Comparison of ENCODE assay signal across 1 cellular context in the genomic region with DNA sequence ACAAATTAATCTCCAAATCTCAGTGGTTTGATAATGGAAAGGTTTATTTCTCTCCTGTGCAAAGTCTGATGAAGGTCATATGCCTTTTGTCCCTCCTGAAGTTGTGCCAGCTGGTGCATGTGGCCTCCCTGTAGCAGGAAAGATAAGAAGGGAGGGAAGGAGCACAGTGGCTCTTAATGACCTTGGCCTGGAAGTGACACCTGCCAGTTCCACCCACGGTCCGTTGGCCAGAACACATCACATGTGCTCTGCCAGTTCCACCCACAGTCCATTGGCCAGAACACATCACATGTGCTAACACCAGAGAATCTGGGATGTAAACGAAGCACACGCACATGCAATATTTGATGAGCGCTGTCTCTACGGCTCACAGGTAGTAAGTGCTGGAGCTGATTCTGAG.
TF ChIP-seq lines count a peak whose summit lies in the region.

No MANE protein-coding gene starts in this region.

TF ChIP-seq in K562, 482 proteins besides CTCF, POLR2A, EP300 and RAD21 (continued from another document and continues in another):
- TF ChIP-seq, protein P1, sequence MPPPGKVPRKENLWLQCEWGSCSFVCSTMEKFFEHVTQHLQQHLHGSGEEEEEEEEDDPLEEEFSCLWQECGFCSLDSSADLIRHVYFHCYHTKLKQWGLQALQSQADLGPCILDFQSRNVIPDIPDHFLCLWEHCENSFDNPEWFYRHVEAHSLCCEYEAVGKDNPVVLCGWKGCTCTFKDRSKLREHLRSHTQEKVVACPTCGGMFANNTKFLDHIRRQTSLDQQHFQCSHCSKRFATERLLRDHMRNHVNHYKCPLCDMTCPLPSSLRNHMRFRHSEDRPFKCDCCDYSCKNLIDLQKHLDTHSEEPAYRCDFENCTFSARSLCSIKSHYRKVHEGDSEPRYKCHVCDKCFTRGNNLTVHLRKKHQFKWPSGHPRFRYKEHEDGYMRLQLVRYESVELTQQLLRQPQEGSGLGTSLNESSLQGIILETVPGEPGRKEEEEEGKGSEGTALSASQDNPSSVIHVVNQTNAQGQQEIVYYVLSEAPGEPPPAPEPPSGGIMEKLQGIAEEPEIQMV (tag; conservative IDR thresholded peaks at IDR 0.05; ENCODE audit: low read depth) = peak; percentile 41; the same call in 1 of the 2 replicates
- TF ChIP-seq ZFP36 (IDR thresholded peaks at IDR 0.05; ENCODE audit: low read depth, low read length, partially characterized antibody) (no peak), RBM25 (IDR thresholded peaks at IDR 0.05; ENCODE audit: low read depth, low read length, severe bottlenecking) (no peak), ZNF766 (CRISPR knock-in tag; conservative IDR thresholded peaks at IDR 0.05) (peak; percentile 86), MCM7 (IDR thresholded peaks at IDR 0.05) (no peak), ZNF217 (CRISPR knock-in tag; IDR thresholded peaks at IDR 0.05) (no peak), SPI1 (IDR thresholded peaks at IDR 0.05; ENCODE audit: borderline replicate concordance, low read depth, low read length) (no peak), TFAP4 (CRISPR knock-in tag; IDR thresholded peaks at IDR 0.05; ENCODE audit: borderline replicate concordance) (0 out of 2 replicates have a peak, but pooled peaks have one; percentile 30), ZZZ3 (IDR thresholded peaks at IDR 0.05) (no peak), ARID4B (CRISPR knock-in tag; IDR thresholded peaks at IDR 0.05) (no peak), BRF1 (IDR thresholded peaks at IDR 0.05; ENCODE audit: borderline replicate concordance, extremely low read depth, insufficient read length) (no peak), CBX5 (IDR thresholded peaks at IDR 0.05; ENCODE audit: borderline replicate concordance, low read depth) (no peak), ARID1B (IDR thresholded peaks at IDR 0.05) (peak; percentile 29; the same call in 1 of the 2 replicates), ZNF174 (CRISPR knock-in tag; IDR thresholded peaks at IDR 0.05) (no peak), FOXO4 (CRISPR knock-in tag; IDR thresholded peaks at IDR 0.05) (no peak), L3MBTL2 (IDR thresholded peaks at IDR 0.05) (peak; percentile 89), ELF1 (tag; IDR thresholded peaks at IDR 0.05) (no peak), EGR1 (conservative IDR thresholded peaks at IDR 0.05) (peak; percentile 51; the same call in 1 of the 2 replicates), C11orf30 (IDR thresholded peaks at IDR 0.05; ENCODE audit: low read depth) (no peak), NCOR1 (IDR thresholded peaks at IDR 0.05) (peak; percentile 28; the same call in 1 of the 2 replicates), TEAD4 (IDR thresholded peaks at IDR 0.05; ENCODE audit: low read length) (peak; percentile 58; the same call in 1 of the 2 replicates), TEAD4 (CRISPR knock-in tag; IDR thresholded peaks at IDR 0.05; ENCODE audit: borderline replicate concordance) (no peak), POLR2AphosphoS5 (IDR thresholded peaks at IDR 0.05; ENCODE audit: control insufficient read depth, insufficient read depth, low read depth, low read length) (peak; percentile 33; the same call in 1 of the 2 replicates), CBFA2T3 (IDR thresholded peaks at IDR 0.05) (peak; percentile 78), CEBPZ (IDR thresholded peaks at IDR 0.05; ENCODE audit: borderline replicate concordance, low read depth, low read length) (no peak), TSHZ1 (CRISPR knock-in tag; IDR thresholded peaks at IDR 0.05) (no peak), MXI1 (IDR thresholded peaks at IDR 0.05; ENCODE audit: low read depth, low read length) (no peak), SUPT5H (IDR thresholded peaks at IDR 0.05) (no peak), NFIX (CRISPR knock-in tag; IDR thresholded peaks at IDR 0.05; ENCODE audit: low read depth) (no peak), ERF (CRISPR knock-in tag; IDR thresholded peaks at IDR 0.05) (no peak), TARDBP (IDR thresholded peaks at IDR 0.05) (no peak), SP2 (IDR thresholded peaks at IDR 0.05; ENCODE audit: extremely low read depth, low read depth, low read length, poor library complexity, severe bottlenecking) (no peak), SRSF3 (IDR thresholded peaks at IDR 0.05; ENCODE audit: insufficient read depth, low read length) (no peak), PRMT5 (CRISPR knock-in tag; IDR thresholded peaks at IDR 0.05) (no peak), NR3C1 (CRISPR knock-in tag; IDR thresholded peaks at IDR 0.05) (no peak), ATF6 (CRISPR knock-in tag; IDR thresholded peaks at IDR 0.05) (no peak), ZFPM2 (CRISPR knock-in tag; IDR thresholded peaks at IDR 0.05) (no peak), NFIC (IDR thresholded peaks at IDR 0.05) (peak; percentile 29; the same call in 1 of the 2 replicates), BHLHE40 (IDR thresholded peaks at IDR 0.05; ENCODE audit: low read length) (peak; percentile 38; the same call in 1 of the 2 replicates), E2F6 (IDR thresholded peaks at IDR 0.05; ENCODE audit: borderline replicate concordance in 1 of 2, extremely low read depth in 1 of 2, insufficient read depth in 1 of 2, insufficient read length in 1 of 2, low read depth in 1 of 2, low read length in 1 of 2, poor library complexity in 1 of 2, severe bottlenecking in 1 of 2) (peak in 1 of 2 experiments; percentile 64)
- TF ChIP-seq, protein P2, sequence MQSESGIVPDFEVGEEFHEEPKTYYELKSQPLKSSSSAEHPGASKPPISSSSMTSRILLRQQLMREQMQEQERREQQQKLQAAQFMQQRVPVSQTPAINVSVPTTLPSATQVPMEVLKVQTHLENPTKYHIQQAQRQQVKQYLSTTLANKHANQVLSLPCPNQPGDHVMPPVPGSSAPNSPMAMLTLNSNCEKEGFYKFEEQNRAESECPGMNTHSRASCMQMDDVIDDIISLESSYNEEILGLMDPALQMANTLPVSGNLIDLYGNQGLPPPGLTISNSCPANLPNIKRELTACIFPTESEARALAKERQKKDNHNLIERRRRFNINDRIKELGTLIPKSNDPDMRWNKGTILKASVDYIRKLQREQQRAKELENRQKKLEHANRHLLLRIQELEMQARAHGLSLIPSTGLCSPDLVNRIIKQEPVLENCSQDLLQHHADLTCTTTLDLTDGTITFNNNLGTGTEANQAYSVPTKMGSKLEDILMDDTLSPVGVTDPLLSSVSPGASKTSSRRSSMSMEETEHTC (IDR thresholded peaks at IDR 0.05) = no peak
